20 cellular contexts compared by ENCODE assay signal in genomic region chr11:73403541-73403940, GRCh38. TPM values are rescaled to one million over a fixed set of nuclear protein-coding genes. Genes with fewer than 3 reads are reported as not detected.
DNase-seq lines count a peak whose midpoint lies in the region; ATAC-seq and TF ChIP-seq lines count a peak whose summit lies in the region.
"Had no signal": no experiment of that assay in that cellular context is flagged by ENCODE, and none has a peak within 500 bp of the region (broad histone marks: within the 10 kb centered on the region; RNA-seq: fewer than 3 reads in every experiment).

No MANE protein-coding gene starts in this region.

- TF ChIP-seq CTCF in GM23338 (conservative IDR thresholded peaks at IDR 0.05; ENCODE audit: low read depth in 2 of 2) (no peak), neutrophil (IDR thresholded peaks at IDR 0.05) (no peak)

- H3K4me1 Mint-ChIP-seq in GM23338, result peaks cover 5% of the 10 kb centered on the region; the same call in 2 of the 3 replicates
- peaks cover 74% of the 10 kb centered on the region for H3K4me1 Mint-ChIP-seq in dendritic cell treated with granulocyte-macrophage colony-stimulating factor and Interleukin-4, amounts not matched to agents 40 ng/mL and 50 ng/mL, for 4 days (ENCODE audit: low read depth)

- peaks cover 8 to 60% (median 23%) of the 10 kb centered on the region in 11 experiments; a peak in 21 of 22 replicates for H4K20me1 ChIP-seq in BLaER1 treated with 17β-estradiol and CSF1 and Interleukin-3, amounts not matched to agents 10 nM and 100 nM
- H4K20me1 ChIP-seq in GM23338 (replicated peaks; ENCODE audit: insufficient read depth), result no peaks in the 10 kb centered on the region; the same call in 1 of the 2 replicates

- no peak overlapping the region for H3K4me3 ChIP-seq in BLaER1 treated with 17β-estradiol and CSF1 and Interleukin-3, amounts not matched to agents 10 nM and 100 nM
- H3K4me3 ChIP-seq in GM23338 (no peak overlapping the region), neutrophil (ENCODE audit: low read depth in 1 of 2, low read length in 1 of 2) (no peak overlapping the region)
- H3K4me3 ChIP-seq: lung, mucosa of descending colon, thoracic aorta, uterus had no signal

- peaks cover 15 to 43% (median 25%) of the 10 kb centered on the region in 10 experiments for H3K4me1 ChIP-seq in BLaER1 treated with 17β-estradiol and CSF1 and Interleukin-3, amounts not matched to agents 10 nM and 100 nM
- no peaks in the 10 kb centered on the region for H3K4me1 ChIP-seq in GM23338 (ENCODE audit: insufficient read depth)
- H3K4me1 ChIP-seq in neutrophil (ENCODE audit: control insufficient read depth in 1 of 2, insufficient read depth in 1 of 2, low read depth in 1 of 2, low read length in 1 of 2), result peaks cover 50 to 56% of the 10 kb centered on the region in 2 experiments
- H3K4me1 ChIP-seq: uterus had no signal

- H3K9me2 ChIP-seq in GM23338 (ENCODE audit: insufficient read depth), result no peaks in the 10 kb centered on the region
- H3K9me2 ChIP-seq: SK-N-SH had no signal

- no peaks in the 10 kb centered on the region for H3K27me3 Mint-ChIP-seq in GM23338 (ENCODE audit: insufficient read depth, low read depth, poor library complexity)
- no peaks in the 10 kb centered on the region for H3K27me3 Mint-ChIP-seq in dendritic cell treated with granulocyte-macrophage colony-stimulating factor and Interleukin-4, amounts not matched to agents 40 ng/mL and 50 ng/mL, for 4 days
- H3K27me3 Mint-ChIP-seq: natural killer cell treated with Interleukin-12 subunit alpha and Interleukin-12 subunit beta and Interleukin-15 and Interleukin-18, amount 100 ng/mL, for 72 hours; stimulated activated naive CD8-positive, alpha-beta T cell treated with anti-CD3 and anti-CD28 coated beads, Interleukin-15, Interleukin-2, amounts not matched to agents 100 ng/mL and 50 ng/mL, for 24 hours had no signal

- H3K36me3 Mint-ChIP-seq in GM23338 (ENCODE audit: low read depth), result peaks cover 3% of the 10 kb centered on the region; the same call in 1 of the 3 replicates
- H3K36me3 Mint-ChIP-seq in dendritic cell treated with granulocyte-macrophage colony-stimulating factor and Interleukin-4, amounts not matched to agents 40 ng/mL and 50 ng/mL, for 4 days (ENCODE audit: low read depth), result peaks cover 85% of the 10 kb centered on the region
- H3K36me3 Mint-ChIP-seq: natural killer cell treated with Interleukin-12 subunit alpha and Interleukin-12 subunit beta and Interleukin-15 and Interleukin-18, amount 100 ng/mL, for 72 hours had no signal

- H2AFZ ChIP-seq in GM23338, result no peak overlapping the region

- H3K27me3 ChIP-seq in BLaER1 treated with 17β-estradiol and CSF1 and Interleukin-3, amounts not matched to agents 10 nM and 100 nM, result no peaks in the 10 kb centered on the region
- no peaks in the 10 kb centered on the region for H3K27me3 ChIP-seq in GM23338 (ENCODE audit: insufficient read depth)
- no peaks in the 10 kb centered on the region for H3K27me3 ChIP-seq in neutrophil
- H3K27me3 ChIP-seq: uterus had no signal

- H3K36me3 ChIP-seq in BLaER1 treated with 17β-estradiol and CSF1 and Interleukin-3, amounts not matched to agents 10 nM and 100 nM, result peaks cover 42 to 79% (median 65%) of the 10 kb centered on the region in 11 experiments
- H3K36me3 ChIP-seq in GM23338 (ENCODE audit: insufficient read depth) (no peaks in the 10 kb centered on the region), neutrophil (peaks cover 87% of the 10 kb centered on the region)
- H3K36me3 ChIP-seq: uterus had no signal

- 0 out of 2 replicates have a peak, but pooled peaks cover 2% of the 10 kb centered on the region for H3F3A ChIP-seq in GM23338 (replicated peaks; ENCODE audit: low read depth)

- peak overlapping the region; percentile 48; the same call in 1 of the 2 replicates for H3K27ac Mint-ChIP-seq in GM23338
- H3K27ac Mint-ChIP-seq in dendritic cell treated with granulocyte-macrophage colony-stimulating factor and Interleukin-4, amounts not matched to agents 40 ng/mL and 50 ng/mL, for 4 days, result peak overlapping the region; percentile 35
- H3K27ac Mint-ChIP-seq: natural killer cell treated with Interleukin-12 subunit alpha and Interleukin-12 subunit beta and Interleukin-15 and Interleukin-18, amount 100 ng/mL, for 72 hours had no signal

- no peaks in the 10 kb centered on the region for H3K9me3 ChIP-seq in BLaER1 treated with 17β-estradiol and CSF1 and Interleukin-3, amounts not matched to agents 10 nM and 100 nM (replicated peaks in 1 of 11)
- no peaks in the 10 kb centered on the region for H3K9me3 ChIP-seq in neutrophil
- H3K9me3 ChIP-seq: mucosa of descending colon, SK-N-SH, thoracic aorta, uterus had no signal

- DNase-seq in GM23338 (ENCODE audit: low spot score), result no peak
- DNase-seq in H4 (ENCODE audit: low spot score), result no peak
- DNase-seq in NK-92 (lab: John Stamatoyannopoulos, UW; ENCODE audit: unreplicated experiment), result no peak
- DNase-seq: activated CD4-positive, alpha-beta T cell treated with anti-CD3 and anti-CD28 coated beads for 4 hours; activated gamma-delta T cell treated with Interleukin-2 at 50 U/mL for 16 hours; foreskin melanocyte; MM.1S; NCI-H2029 had no signal

- ATAC-seq in GM23338, result no peak
- ATAC-seq in GM18907 (IDR thresholded peaks at IDR 0.05; ENCODE audit: unreplicated experiment), result no peak
- ATAC-seq: natural killer cell treated with Interleukin-12 subunit alpha and Interleukin-12 subunit beta and Interleukin-15 and Interleukin-18, amount 100 ng/mL, for 72 hours had no signal

- H3K79me2 ChIP-seq in GM23338 (replicated peaks; ENCODE audit: insufficient read depth), result no peaks in the 10 kb centered on the region

- peak overlapping the region in 5 of 11 experiments; percentile 20 to 64 (median 36); a peak in 6 of 22 replicates for H3K9ac ChIP-seq in BLaER1 treated with 17β-estradiol and CSF1 and Interleukin-3, amounts not matched to agents 10 nM and 100 nM
- H3K9ac ChIP-seq: SK-N-SH had no signal

- peak overlapping the region in 2 of 11 experiments; percentile 31 to 44; a peak in 3 of 22 replicates for H3K4me2 ChIP-seq in BLaER1 treated with 17β-estradiol and CSF1 and Interleukin-3, amounts not matched to agents 10 nM and 100 nM
- no peak overlapping the region for H3K4me2 ChIP-seq in GM23338
- H3K4me2 ChIP-seq: SK-N-SH had no signal

- H3K27ac ChIP-seq in BLaER1 treated with 17β-estradiol and CSF1 and Interleukin-3, amounts not matched to agents 10 nM and 100 nM, result peak overlapping the region in 8 of 11 experiments; percentile 0 to 45 (median 32); a peak in 8 of 22 replicates
- no peak overlapping the region for H3K27ac ChIP-seq in GM23338 (ENCODE audit: low read depth)
- H3K27ac ChIP-seq in neutrophil, result peak overlapping the region; percentile 77
- H3K27ac ChIP-seq: HL-60, thoracic aorta, uterus had no signal

- no peak overlapping the region for H3K4me3 Mint-ChIP-seq in GM23338
- no peak overlapping the region for H3K4me3 Mint-ChIP-seq in dendritic cell treated with granulocyte-macrophage colony-stimulating factor and Interleukin-4, amounts not matched to agents 40 ng/mL and 50 ng/mL, for 4 days
- H3K4me3 Mint-ChIP-seq: natural killer cell treated with Interleukin-12 subunit alpha and Interleukin-12 subunit beta and Interleukin-15 and Interleukin-18, amount 100 ng/mL, for 72 hours; stimulated activated naive CD8-positive, alpha-beta T cell treated with anti-CD3 and anti-CD28 coated beads, Interleukin-15, Interleukin-2, amounts not matched to agents 100 ng/mL and 50 ng/mL, for 24 hours had no signal

- no peaks in the 10 kb centered on the region for H3K9me3 Mint-ChIP-seq in GM23338
- H3K9me3 Mint-ChIP-seq in dendritic cell treated with granulocyte-macrophage colony-stimulating factor and Interleukin-4, amounts not matched to agents 40 ng/mL and 50 ng/mL, for 4 days, result no peaks in the 10 kb centered on the region
- H3K9me3 Mint-ChIP-seq: natural killer cell treated with Interleukin-12 subunit alpha and Interleukin-12 subunit beta and Interleukin-15 and Interleukin-18, amount 100 ng/mL, for 72 hours; stimulated activated naive CD8-positive, alpha-beta T cell treated with anti-CD3 and anti-CD28 coated beads, Interleukin-15, Interleukin-2, amounts not matched to agents 100 ng/mL and 50 ng/mL, for 24 hours had no signal

- intact Hi-C loops in dendritic cell treated with granulocyte-macrophage colony-stimulating factor and Interleukin-4, amounts not matched to agents 40 ng/mL and 50 ng/mL, for 4 days (cut with micrococcal nuclease), result no loop called here

TF ChIP-seq in GM23338, 12 proteins besides CTCF, POLR2A, EP300 and RAD21:
- TF ChIP-seq JUNB (IDR thresholded peaks at IDR 0.05; ENCODE audit: unreplicated experiment) (no peak), POLR2AphosphoS5 (IDR thresholded peaks at IDR 0.05; ENCODE audit: low read depth) (no peak), ZNF114 (CRISPR knock-in tag; IDR thresholded peaks at IDR 0.05) (no peak), EZH2 (IDR thresholded peaks at IDR 0.05; ENCODE audit: low read depth, unreplicated experiment) (no peak), NANOG (IDR thresholded peaks at IDR 0.05; ENCODE audit: borderline replicate concordance) (no peak), EZH2phosphoT487 (IDR thresholded peaks at IDR 0.05; ENCODE audit: unreplicated experiment) (no peak), ZNF331 (CRISPR knock-in tag; IDR thresholded peaks at IDR 0.05; ENCODE audit: low read depth) (no peak)

RNA-seq across cellular contexts. Expression of gene RELT, which starts 27.3 kb away (rescaled TPM):
- 6.2 and 6.3 TPM in 2 replicates for total RNA-seq in GM23338 (2014; rRNA removed; shearing (Covaris generic))
- polyA plus RNA-seq in GM23338 (2016; fragmentation: Nextera tagmentation; extraction: Ambion mirVana), result 2.0 and 2.1 TPM in 2 replicates
- total RNA-seq in H4 (2014; rRNA removed; shearing (Covaris generic)), result 2.1 and 2.2 TPM in 2 replicates
